Comparison of ENCODE assay signal across 10 cellular contexts in the genomic region with DNA sequence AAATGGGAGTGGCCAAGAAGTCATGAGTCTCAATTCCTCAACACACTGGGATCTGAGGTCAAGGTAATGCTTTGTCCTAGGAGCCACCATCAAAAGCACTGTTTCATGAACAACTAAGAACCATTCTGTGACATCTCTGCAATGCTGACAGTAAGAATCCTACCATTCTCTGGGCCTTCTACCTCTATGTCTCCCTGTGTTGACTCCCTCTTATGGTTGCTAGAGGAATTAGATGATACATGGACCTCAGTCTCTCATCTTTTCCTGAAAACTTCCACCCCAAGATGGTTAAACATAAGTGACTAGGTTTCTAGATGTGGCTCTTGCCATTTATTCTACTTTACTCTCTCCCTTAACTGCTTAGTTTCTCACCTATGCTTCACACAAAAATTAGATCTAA. TPM values are rescaled to one million over a fixed set of nuclear protein-coding genes. Genes with fewer than 3 reads are reported as not detected.
DNase-seq lines count a peak whose midpoint lies in the region; ATAC-seq and TF ChIP-seq lines count a peak whose summit lies in the region.
"Had no signal": no experiment of that assay in that cellular context is flagged by ENCODE, and none has a peak within 500 bp of the region (broad histone marks: within the 10 kb centered on the region; RNA-seq: fewer than 3 reads in every experiment).

No MANE protein-coding gene starts in this region.

- no peak for DNase-seq in CD4-positive, alpha-beta T cell
- peak; percentile 58 for DNase-seq in RKO (ENCODE audit: low spot score)
- DNase-seq in fibroblast of mammary gland (ENCODE audit: low read depth): no peak
- DNase-seq in suprapubic skin (ENCODE audit: low spot score in 2 of 2): no peak
- DNase-seq in CD8-positive, alpha-beta memory T cell: no peak
- no peak for DNase-seq in stimulated activated CD4-positive, alpha-beta T cell treated with anti-CD3 and anti-CD28 coated beads, Interleukin-2, amount 100 ng/mL, for 24 hours
- DNase-seq: NCI-H1092 treated with DMSO at 0.1 percent for 48 hours had no signal

- H3K9me3 ChIP-seq in CD4-positive, alpha-beta T cell (ENCODE audit: control insufficient read depth, low read length): no peaks in the 10 kb centered on the region
- H3K9me3 ChIP-seq in suprapubic skin: no peaks in the 10 kb centered on the region
- no peaks in the 10 kb centered on the region for H3K9me3 ChIP-seq in CD8-positive, alpha-beta memory T cell (ENCODE audit: low read length)

- no peak for TF ChIP-seq CTCF in CD4-positive, alpha-beta T cell (IDR thresholded peaks at IDR 0.05)
- peak; percentile 30 for TF ChIP-seq CTCF in GM12873 (IDR thresholded peaks at IDR 0.05; ENCODE audit: insufficient read depth, low read depth, low read length, missing control alignments)
- peak; percentile 30 for TF ChIP-seq CTCF in fibroblast of mammary gland (conservative IDR thresholded peaks at IDR 0.05; ENCODE audit: control insufficient read depth, insufficient read depth, low read depth, low read length)
- TF ChIP-seq CTCF in suprapubic skin (IDR thresholded peaks at IDR 0.05): no peak

- POLR2A ChIA-PET in CD4-positive, alpha-beta T cell (lab: Charles Lee): no interaction called here
- POLR2A ChIA-PET in CD8-positive, alpha-beta memory T cell (lab: Charles Lee): no interaction called here

- no peak overlapping the region for H3K4me3 Mint-ChIP-seq in CD4-positive, alpha-beta T cell
- no peak overlapping the region for H3K4me3 Mint-ChIP-seq in CD8-positive, alpha-beta memory T cell

- no peaks in the 10 kb centered on the region for H3K9me3 Mint-ChIP-seq in CD4-positive, alpha-beta T cell
- H3K9me3 Mint-ChIP-seq in CD8-positive, alpha-beta memory T cell: no peaks in the 10 kb centered on the region

- intact Hi-C loops in CD4-positive, alpha-beta T cell (cut with DNase I, micrococcal nuclease): loop anchor here in 1 of 2 experiments (10.0 kb wide), 1 partner anchor 1539 kb away; the partner anchor contains the start of gene RMND1

- peaks cover 56% of the 10 kb centered on the region for H3K4me1 Mint-ChIP-seq in CD4-positive, alpha-beta T cell (ENCODE audit: low read depth)
- peaks cover 27 to 61% (median 46%) of the 10 kb centered on the region in 3 donors for H3K4me1 Mint-ChIP-seq in CD8-positive, alpha-beta memory T cell

- H3K27ac Mint-ChIP-seq in CD4-positive, alpha-beta T cell: peak overlapping the region; percentile 80
- H3K27ac Mint-ChIP-seq in CD8-positive, alpha-beta memory T cell: peak overlapping the region in 4 of 8 donors; percentile 1 to 75 (median 26)

- no peaks in the 10 kb centered on the region for H3K27me3 Mint-ChIP-seq in CD4-positive, alpha-beta T cell
- H3K27me3 Mint-ChIP-seq in CD8-positive, alpha-beta memory T cell: no peaks in the 10 kb centered on the region

- H3K27me3 ChIP-seq in CD4-positive, alpha-beta T cell (ENCODE audit: control insufficient read depth, insufficient read depth, low read length): no peaks in the 10 kb centered on the region
- H3K27me3 ChIP-seq in suprapubic skin: no peaks in the 10 kb centered on the region
- H3K27me3 ChIP-seq in CD8-positive, alpha-beta memory T cell (ENCODE audit: insufficient read depth, low read length, poor library complexity, severe bottlenecking): no peaks in the 10 kb centered on the region
- H3K27me3 ChIP-seq: cardiac muscle cell had no signal

- H3K4me3 ChIP-seq in fibroblast of mammary gland (ENCODE audit: control insufficient read depth, low read depth, low read length) (no peak overlapping the region), suprapubic skin (no peak overlapping the region)
- no peak overlapping the region for H3K4me3 ChIP-seq in CD8-positive, alpha-beta memory T cell (ENCODE audit: low read length)
- H3K4me3 ChIP-seq: cardiac muscle cell had no signal

- no peak for ATAC-seq in CD4-positive, alpha-beta T cell (ENCODE audit: poor library complexity)
- no peak for ATAC-seq in HG03039 (IDR thresholded peaks at IDR 0.05; ENCODE audit: unreplicated experiment)

- peaks cover 80% of the 10 kb centered on the region for H3K36me3 Mint-ChIP-seq in CD4-positive, alpha-beta T cell (ENCODE audit: low read depth)
- peaks cover 0 to 65% (median 25%) of the 10 kb centered on the region in 3 donors for H3K36me3 Mint-ChIP-seq in CD8-positive, alpha-beta memory T cell

- TF ChIP-seq POLR2A in suprapubic skin (IDR thresholded peaks at IDR 0.05): no peak

- CTCF ChIA-PET in CD4-positive, alpha-beta T cell (lab: Charles Lee): no interaction called here
- CTCF ChIA-PET in CD8-positive, alpha-beta memory T cell (lab: Charles Lee): no interaction called here

- H3K4me1 ChIP-seq in suprapubic skin: peaks cover 5% of the 10 kb centered on the region
- no peaks in the 10 kb centered on the region for H3K4me1 ChIP-seq in CD8-positive, alpha-beta memory T cell (ENCODE audit: insufficient read depth, low read length)

- H3K36me3 ChIP-seq in suprapubic skin: peaks cover 45% of the 10 kb centered on the region
- H3K36me3 ChIP-seq in CD8-positive, alpha-beta memory T cell (ENCODE audit: insufficient read depth, low read length): peaks cover 19% of the 10 kb centered on the region

- no peak for TF ChIP-seq EP300 in suprapubic skin (IDR thresholded peaks at IDR 0.05)

- H3K27ac ChIP-seq in CD4-positive, alpha-beta T cell (ENCODE audit: low read depth, low read length): peak overlapping the region; percentile 7
- no peak overlapping the region for H3K27ac ChIP-seq in suprapubic skin
- H3K27ac ChIP-seq in CD8-positive, alpha-beta memory T cell (ENCODE audit: low read depth, low read length): no peak overlapping the region
- H3K27ac ChIP-seq: cardiac muscle cell had no signal

RNA-seq across cellular contexts. Expression of gene MTRF1L, which starts 9.1 kb away (rescaled TPM):
- 10 to 100 TPM in 1 of 2 experiments, 1 to 10 TPM in 1; 9.3 to 11.2 TPM for total RNA-seq in CD4-positive, alpha-beta T cell
- 10 to 100 TPM; 10.7 to 16.5 (median 12.3) TPM for total RNA-seq in suprapubic skin
- 10 to 100 TPM; 15.3 to 17.4 TPM for total RNA-seq in CD8-positive, alpha-beta memory T cell
- 8.2 TPM for polyA plus RNA-seq in CD8-positive, alpha-beta memory T cell

RNA-seq across cellular contexts. Expression of gene FBXO5, which starts 10.6 kb away (rescaled TPM):
- 1 to 10 TPM; 3.0 to 3.3 TPM for total RNA-seq in CD4-positive, alpha-beta T cell
- total RNA-seq in suprapubic skin: 1 to 10 TPM; 2.4 to 3.5 (median 3.3) TPM
- total RNA-seq in CD8-positive, alpha-beta memory T cell: 10 to 100 TPM; 29.7 to 33.8 TPM
- 7.6 TPM for polyA plus RNA-seq in CD8-positive, alpha-beta memory T cell

Comparison
In these comparisons a context has a peak if more than half of its experiments do, and no peak if none do; other contexts are left out.
1. CTCF ChIP-seq: peak in GM12873 (single experiment) and fibroblast of mammary gland (single experiment); none in CD4-positive, alpha-beta T cell (single experiment) and suprapubic skin (0 of 2).
2. RNA of gene FBXO5, which starts 10.6 kb away (total RNA-seq): 29.7 to 33.8 TPM in CD8-positive, alpha-beta memory T cell; 2.4 to 3.5 TPM in suprapubic skin and 3.0 to 3.3 TPM in CD4-positive, alpha-beta T cell; every median in the first group is over 4 times any median in the second.